Comparison of ENCODE assay signal across 8 cellular contexts in the genomic region with DNA sequence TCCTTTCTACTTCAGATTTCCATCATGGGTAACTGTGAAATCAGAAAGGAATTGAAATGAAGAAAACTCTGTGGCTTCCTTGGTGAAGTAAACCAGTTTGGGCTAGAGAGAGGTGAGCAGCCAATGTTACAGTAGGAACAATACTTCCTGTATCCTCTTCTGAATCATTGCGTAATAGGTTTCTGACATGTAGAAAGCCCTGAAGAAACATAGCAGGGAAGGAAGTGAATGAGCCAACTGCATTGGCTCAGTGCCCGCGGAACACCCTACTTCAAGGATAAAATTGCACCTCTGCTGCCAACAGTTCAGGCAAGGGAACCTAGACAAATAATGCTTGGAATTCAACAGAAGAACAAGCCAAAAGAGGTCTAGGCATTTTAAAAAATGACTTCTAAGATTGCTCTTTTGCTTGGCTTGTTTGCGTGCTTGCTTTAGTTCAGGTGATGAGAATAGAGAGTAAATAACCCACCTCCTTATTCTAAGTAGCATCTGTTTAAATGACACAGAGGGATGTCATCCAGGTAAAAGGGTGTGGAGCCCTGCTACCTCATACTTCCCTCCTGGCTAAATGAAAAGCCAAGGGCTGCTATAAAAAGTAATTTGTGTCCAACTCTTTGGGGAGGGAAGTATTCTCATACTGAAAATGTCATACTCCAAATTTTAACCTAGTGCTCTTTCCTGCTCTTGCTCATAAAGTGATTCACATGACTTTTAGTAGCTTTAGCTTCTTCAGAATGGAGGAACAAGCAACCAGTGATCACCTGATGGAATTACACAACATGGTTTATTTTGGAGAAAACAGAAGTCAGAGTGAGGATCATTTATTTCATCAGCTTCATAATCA. TPM values are rescaled to one million over a fixed set of nuclear protein-coding genes. Genes with fewer than 3 reads are reported as not detected.
DNase-seq lines count a peak whose midpoint lies in the region; ATAC-seq and FAIRE-seq lines count a peak whose summit lies in the region.

No MANE protein-coding gene starts in this region.

- peak; percentile 90 for ATAC-seq in HG03354 (IDR thresholded peaks at IDR 0.05; ENCODE audit: poor library complexity, severe bottlenecking, unreplicated experiment)

- H2BK120ac ChIP-seq in neuronal stem cell (ENCODE audit: low read depth, low read length): no peak overlapping the region

- peak; percentile 90 for FAIRE-seq in GM19239 (lab: Jason Lieb, UNC)

- H3K79me1 ChIP-seq in neuronal stem cell (ENCODE audit: low read depth, low read length): no peaks in the 10 kb centered on the region

- H3K4me1 Mint-ChIP-seq in activated T-helper 1 cell treated with anti-CD3 and anti-CD28 coated beads, Interleukin-12 subunit alpha, Interleukin-12 subunit beta, Interleukin-2, Interleukin-4 antibody, amounts not matched to agents 30 ng/mL and 10 ng/mL and 1 ng/mL, durations not matched to agents 14 hours and 24 hours and 36 hours (ENCODE audit: low read depth): peaks cover 27% of the 10 kb centered on the region

- no peak overlapping the region for H3K9ac ChIP-seq in neuronal stem cell (ENCODE audit: low read depth, low read length, poor library complexity)

- H2BK12ac ChIP-seq in neuronal stem cell (ENCODE audit: low read length): no peak overlapping the region

- H3K27ac Mint-ChIP-seq in activated T-helper 1 cell treated with anti-CD3 and anti-CD28 coated beads, Interleukin-12 subunit alpha, Interleukin-12 subunit beta, Interleukin-2, Interleukin-4 antibody, amounts not matched to agents 30 ng/mL and 10 ng/mL and 1 ng/mL, durations not matched to agents 14 hours and 24 hours and 36 hours: peak overlapping the region; percentile 67

- H3K14ac ChIP-seq in neuronal stem cell (ENCODE audit: low read length): no peak overlapping the region

- no peak overlapping the region for H2AFZ ChIP-seq in neuronal stem cell (ENCODE audit: low read length)

- no peak overlapping the region for H2BK5ac ChIP-seq in neuronal stem cell (ENCODE audit: low read length)

- no peak overlapping the region for H3K27ac ChIP-seq in neuronal stem cell (replicated peaks; ENCODE audit: low read length)

- no peak overlapping the region for H2BK15ac ChIP-seq in neuronal stem cell (ENCODE audit: low read length)

- H3K4me1 ChIP-seq in neuronal stem cell (ENCODE audit: control insufficient read depth in 2 of 2, insufficient read depth in 1 of 2, low read depth in 1 of 2, low read length in 2 of 2): no peaks in the 10 kb centered on the region

- H3K4me2 ChIP-seq in neuronal stem cell (ENCODE audit: insufficient read depth, low read length, poor library complexity, severe bottlenecking): no peak overlapping the region

- no peak overlapping the region for H3K4ac ChIP-seq in neuronal stem cell (ENCODE audit: low read length)

- H3K4me3 Mint-ChIP-seq in activated T-helper 1 cell treated with anti-CD3 and anti-CD28 coated beads, Interleukin-12 subunit alpha, Interleukin-12 subunit beta, Interleukin-2, Interleukin-4 antibody, amounts not matched to agents 30 ng/mL and 10 ng/mL and 1 ng/mL, durations not matched to agents 14 hours and 24 hours and 36 hours: no peak overlapping the region

- no peaks in the 10 kb centered on the region for H3K9me3 ChIP-seq in neuronal stem cell (replicated peaks in 1 of 2; ENCODE audit: control insufficient read depth in 2 of 2, insufficient read depth in 1 of 2, low read depth in 1 of 2, low read length in 2 of 2)

- H3K36me3 Mint-ChIP-seq in activated T-helper 1 cell treated with anti-CD3 and anti-CD28 coated beads, Interleukin-12 subunit alpha, Interleukin-12 subunit beta, Interleukin-2, Interleukin-4 antibody, amounts not matched to agents 30 ng/mL and 10 ng/mL and 1 ng/mL, durations not matched to agents 14 hours and 24 hours and 36 hours (ENCODE audit: low read depth): peaks cover 1% of the 10 kb centered on the region

- no peak overlapping the region for H3K4me3 ChIP-seq in neuronal stem cell (ENCODE audit: low read length in 2 of 2)

- peaks cover 2% of the 10 kb centered on the region for H3K27me3 Mint-ChIP-seq in activated T-helper 1 cell treated with anti-CD3 and anti-CD28 coated beads, Interleukin-12 subunit alpha, Interleukin-12 subunit beta, Interleukin-2, Interleukin-4 antibody, amounts not matched to agents 30 ng/mL and 10 ng/mL and 1 ng/mL, durations not matched to agents 14 hours and 24 hours and 36 hours (ENCODE audit: insufficient read depth)

- DNase-seq in C1 segment of cervical spinal cord (lab: John Stamatoyannopoulos, UW): peak in 10 of 14 donors; percentile 17 to 56 (median 47)
- peak; percentile 54 for DNase-seq in GM19239 (ENCODE audit: insufficient read length, low spot score)
- peak; percentile 84 for DNase-seq in NCI-H748 (lab: John Stamatoyannopoulos, UW; ENCODE audit: unreplicated experiment)
- no peak for DNase-seq in activated T-helper 1 cell treated with anti-CD3 and anti-CD28 coated beads, Interleukin-12 subunit alpha, Interleukin-12 subunit beta, Interleukin-2, Interleukin-4 antibody, amounts not matched to agents 30 ng/mL and 10 ng/mL and 1 ng/mL, durations not matched to agents 14 hours and 24 hours and 36 hours (ENCODE audit: low spot score)
- DNase-seq in glomerular visceral epithelial cell (ENCODE audit: extremely low spot score): peak; percentile 87
- DNase-seq in pulmonary artery endothelial cell (ENCODE audit: low read depth, low spot score): peak; percentile 77
- no peak for DNase-seq in neuronal stem cell (ENCODE audit: low spot score)

- peaks cover 3% of the 10 kb centered on the region for H3K9me3 Mint-ChIP-seq in activated T-helper 1 cell treated with anti-CD3 and anti-CD28 coated beads, Interleukin-12 subunit alpha, Interleukin-12 subunit beta, Interleukin-2, Interleukin-4 antibody, amounts not matched to agents 30 ng/mL and 10 ng/mL and 1 ng/mL, durations not matched to agents 14 hours and 24 hours and 36 hours

- no peak overlapping the region for H4K91ac ChIP-seq in neuronal stem cell (ENCODE audit: low read depth, low read length, poor library complexity)

- H3K23ac ChIP-seq in neuronal stem cell (ENCODE audit: low read depth, low read length, poor library complexity): no peak overlapping the region

- H4K8ac ChIP-seq in neuronal stem cell (ENCODE audit: low read depth, low read length): no peak overlapping the region

- no peaks in the 10 kb centered on the region for H3K36me3 ChIP-seq in neuronal stem cell (replicated peaks in 1 of 2; ENCODE audit: control insufficient read depth in 2 of 2, insufficient read depth in 2 of 2, low read length in 2 of 2)

- H3K18ac ChIP-seq in neuronal stem cell (ENCODE audit: low read length): no peak overlapping the region

- intact Hi-C loops in activated T-helper 1 cell treated with anti-CD3 and anti-CD28 coated beads, Interleukin-12 subunit alpha, Interleukin-12 subunit beta, Interleukin-2, Interleukin-4 antibody, amounts not matched to agents 30 ng/mL and 10 ng/mL and 1 ng/mL, durations not matched to agents 14 hours and 24 hours and 36 hours (cut with micrococcal nuclease): loop anchor here (1.0 to 10.0 kb wide), 3 partner anchors 27 to 1133 kb away; no protein-coding TSS in a partner anchor

- H2AK5ac ChIP-seq in neuronal stem cell (ENCODE audit: low read depth, low read length): no peak overlapping the region

- no CpG with 5 or more reads among the region's 4 CpGs for WGBS in neuronal stem cell (ENCODE audit: extremely low coverage in 2 of 2, insufficient read length in 2 of 2, insufficient replicate concordance in 1 of 2), 2 donors

- H3K27me3 ChIP-seq in neuronal stem cell (ENCODE audit: control insufficient read depth in 3 of 3, insufficient read depth in 3 of 3, low read depth in 1 of 3, low read length in 3 of 3): no peaks in the 10 kb centered on the region

RNA-seq across cellular contexts. Expression of a gene that starts 30.0 kb away (rescaled TPM):
- total RNA-seq in activated T-helper 1 cell treated with anti-CD3 and anti-CD28 coated beads, Interleukin-12 subunit alpha, Interleukin-12 subunit beta, Interleukin-2, Interleukin-4 antibody, amounts not matched to agents 30 ng/mL and 10 ng/mL and 1 ng/mL, durations not matched to agents 14 hours and 24 hours and 36 hours: 40.1 and 42.0 TPM in 2 replicates
- total RNA-seq in pulmonary artery endothelial cell: 18.5 and 20.3 TPM in 2 replicates
- 92.2 TPM for polyA plus RNA-seq in neuronal stem cell (2013, experiment 1 of 2)
- 90.4 TPM for polyA plus RNA-seq in neuronal stem cell (2013, experiment 2 of 2)

Comparison
In these comparisons a context has a peak if more than half of its experiments do, and no peak if none do; other contexts are left out.
1. DNase-seq: peak in C1 segment of cervical spinal cord (10 of 14), GM19239 (single experiment), NCI-H748 (single experiment), glomerular visceral epithelial cell (single experiment) and pulmonary artery endothelial cell (single experiment); none in activated T-helper 1 cell treated with anti-CD3 and anti-CD28 coated beads, Interleukin-12 subunit alpha, Interleukin-12 subunit beta, Interleukin-2, Interleukin-4 antibody, amounts not matched to agents 30 ng/mL and 10 ng/mL and 1 ng/mL, durations not matched to agents 14 hours and 24 hours and 36 hours (single experiment) and neuronal stem cell (single experiment).